In the genomic region with DNA sequence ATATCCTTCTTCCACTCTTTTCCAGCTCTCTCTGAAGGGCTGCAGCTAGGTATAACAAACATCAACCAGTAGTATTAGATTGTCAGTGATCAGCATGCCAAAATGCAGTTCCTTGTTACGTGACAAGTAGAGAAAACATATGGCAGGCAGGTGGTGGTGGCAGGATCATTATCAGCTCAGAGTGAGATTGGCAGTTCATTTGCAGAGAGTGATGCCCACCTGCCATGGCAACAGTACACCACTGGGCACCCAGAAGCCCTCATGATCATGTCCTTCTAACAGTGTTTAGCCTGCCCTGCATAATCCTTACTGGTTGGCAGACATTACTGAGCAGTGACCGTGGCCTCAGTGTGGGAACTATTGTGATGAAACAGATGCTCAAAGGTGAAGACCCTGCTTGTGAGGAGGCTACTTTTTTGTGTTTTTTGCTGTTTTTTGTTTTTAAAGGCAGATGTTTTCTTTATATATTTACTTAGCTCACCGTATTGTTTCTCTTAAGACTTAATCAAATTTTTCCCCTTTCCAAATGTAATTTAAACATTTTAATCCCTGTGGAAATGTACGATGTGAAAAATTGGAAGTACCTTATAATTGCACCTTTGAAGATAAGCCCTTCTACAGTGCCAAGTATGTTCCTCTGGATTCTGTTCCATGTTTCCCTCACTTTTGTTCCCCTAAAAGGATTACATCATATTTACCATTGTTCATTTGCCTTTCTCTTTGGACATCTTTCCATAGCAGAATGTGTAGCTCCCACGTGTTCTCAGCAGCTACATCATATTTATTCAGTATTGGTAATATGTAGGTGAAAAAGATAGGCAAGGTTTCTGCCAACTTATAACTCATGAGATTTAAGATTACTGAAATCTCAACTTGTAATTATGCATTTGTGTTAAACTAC, we compare ENCODE assay signal across 2 cellular contexts.
TF ChIP-seq lines count a peak whose summit lies in the region.

No MANE protein-coding gene starts in this region.

TF ChIP-seq in K562, 482 proteins besides CTCF, POLR2A, EP300 and RAD21 (continued from another document):
- TF ChIP-seq SFPQ (IDR thresholded peaks at IDR 0.05; ENCODE audit: low read depth, low read length) (no peak), ZEB2 (IDR thresholded peaks at IDR 0.05) (no peak), ILF3 (IDR thresholded peaks at IDR 0.05; ENCODE audit: borderline replicate concordance) (no peak)
TF ChIP-seq in K562: peak in this region for 2.

TF ChIP-seq in neural cell, 6 proteins besides CTCF, POLR2A, EP300 and RAD21 (continued from another document):
- TF ChIP-seq REST (IDR thresholded peaks at IDR 0.05; ENCODE audit: borderline replicate concordance) (no peak), EZH2 (IDR thresholded peaks at IDR 0.05; ENCODE audit: borderline replicate concordance, insufficient read depth, low read length, poor library complexity, severe bottlenecking) (no peak)
TF ChIP-seq in neural cell: peak in this region for 2.
